1 cellular context compared by ENCODE assay signal in genomic region chr5:134511796-134512660, GRCh38.
TF ChIP-seq lines count a peak whose summit lies in the region.

No MANE protein-coding gene starts in this region.

TF ChIP-seq in HepG2, 621 proteins besides CTCF, POLR2A, EP300 and RAD21 (continued from another document and continues in another):
- TF ChIP-seq NPAS2 (CRISPR knock-in tag; IDR thresholded peaks at IDR 0.05; ENCODE audit: borderline replicate concordance): no peak
- peak; percentile 46 for TF ChIP-seq ZNF781 (CRISPR knock-in tag; IDR thresholded peaks at IDR 0.05; ENCODE audit: borderline replicate concordance, not compliant biosample characterization)
- no peak for TF ChIP-seq ZBTB1 (CRISPR knock-in tag; IDR thresholded peaks at IDR 0.05; ENCODE audit: borderline replicate concordance)
- no peak for TF ChIP-seq ZFP1 (CRISPR knock-in tag; IDR thresholded peaks at IDR 0.05)
- 0 out of 2 replicates have a peak, but pooled peaks have one; percentile 50 for TF ChIP-seq HOXD1 (CRISPR knock-in tag; IDR thresholded peaks at IDR 0.05)
- TF ChIP-seq SIN3B (IDR thresholded peaks at IDR 0.05; ENCODE audit: low read length): no peak
- TF ChIP-seq ZHX1 (CRISPR knock-in tag; IDR thresholded peaks at IDR 0.05; ENCODE audit: low read depth): no peak; the same call in 1 of the 2 replicates
- no peak for TF ChIP-seq TEAD2 (CRISPR knock-in tag; IDR thresholded peaks at IDR 0.05)
- TF ChIP-seq ZNF776 (CRISPR knock-in tag; IDR thresholded peaks at IDR 0.05): no peak
- no peak for TF ChIP-seq ELF3 (CRISPR knock-in tag; IDR thresholded peaks at IDR 0.05)
- TF ChIP-seq HIVEP1 (CRISPR knock-in tag; IDR thresholded peaks at IDR 0.05): no peak
- TF ChIP-seq ZFAT (CRISPR knock-in tag; conservative IDR thresholded peaks at IDR 0.05): no peak
- TF ChIP-seq ZNF564 (CRISPR knock-in tag; IDR thresholded peaks at IDR 0.05): no peak
- no peak for TF ChIP-seq GPBP1L1 (CRISPR knock-in tag; IDR thresholded peaks at IDR 0.05)
- no peak for TF ChIP-seq STAT5B (CRISPR knock-in tag; IDR thresholded peaks at IDR 0.05)
- TF ChIP-seq HNRNPK (IDR thresholded peaks at IDR 0.05; ENCODE audit: low read depth, low read length, poor library complexity, severe bottlenecking): no peak
- TF ChIP-seq USF2 (IDR thresholded peaks at IDR 0.05; ENCODE audit: low read depth, low read length): no peak
- TF ChIP-seq USF2 (CRISPR knock-in tag; IDR thresholded peaks at IDR 0.05; ENCODE audit: borderline replicate concordance): no peak
- TF ChIP-seq YEATS4 (CRISPR knock-in tag; IDR thresholded peaks at IDR 0.05; ENCODE audit: borderline replicate concordance): no peak
- TF ChIP-seq ZNF451 (CRISPR knock-in tag; IDR thresholded peaks at IDR 0.05): 0 out of 2 replicates have a peak, but pooled peaks have one; percentile 60
- 0 out of 2 replicates have a peak, but pooled peaks have one; percentile 26 for TF ChIP-seq HNRNPL (IDR thresholded peaks at IDR 0.05; ENCODE audit: low read depth, low read length)
- no peak for TF ChIP-seq U2AF1 (optimal IDR thresholded peaks at IDR 0.05; ENCODE audit: low read depth, low read length)
- TF ChIP-seq ZNF552 (CRISPR knock-in tag; IDR thresholded peaks at IDR 0.05; ENCODE audit: borderline replicate concordance): no peak
- TF ChIP-seq THAP11 (CRISPR knock-in tag; IDR thresholded peaks at IDR 0.05): 0 out of 2 replicates have a peak, but pooled peaks have one; percentile 32
- TF ChIP-seq JUNB (CRISPR knock-in tag; IDR thresholded peaks at IDR 0.05; ENCODE audit: borderline replicate concordance): no peak
- 0 out of 2 replicates have a peak, but pooled peaks have one; percentile 13 for TF ChIP-seq GZF1 (CRISPR knock-in tag; IDR thresholded peaks at IDR 0.05)
- no peak for TF ChIP-seq JARID2 (CRISPR knock-in tag; IDR thresholded peaks at IDR 0.05; ENCODE audit: insufficient replicate concordance)
- TF ChIP-seq ZNF605 (CRISPR knock-in tag; IDR thresholded peaks at IDR 0.05): peak; percentile 40; the same call in 1 of the 2 replicates
- no peak for TF ChIP-seq MAFF (IDR thresholded peaks at IDR 0.05; ENCODE audit: low read depth, low read length)
- no peak for TF ChIP-seq E2F2 (CRISPR knock-in tag; IDR thresholded peaks at IDR 0.05; ENCODE audit: borderline replicate concordance)
- no peak for TF ChIP-seq THAP8 (CRISPR knock-in tag; IDR thresholded peaks at IDR 0.05; ENCODE audit: borderline replicate concordance)
- peak; percentile 15 for TF ChIP-seq TEAD3 (CRISPR knock-in tag; optimal IDR thresholded peaks at IDR 0.05; ENCODE audit: borderline replicate concordance)
- TF ChIP-seq TCF7L2 (IDR thresholded peaks at IDR 0.05; ENCODE audit: low read depth, low read length): no peak
- no peak for TF ChIP-seq ATAD3A (CRISPR knock-in tag; IDR thresholded peaks at IDR 0.05)
- TF ChIP-seq CEBPZ (IDR thresholded peaks at IDR 0.05; ENCODE audit: low read length): no peak
- TF ChIP-seq NR1H2 (CRISPR knock-in tag; IDR thresholded peaks at IDR 0.05; ENCODE audit: borderline replicate concordance, low read depth): no peak
- TF ChIP-seq DPF2 (CRISPR knock-in tag; IDR thresholded peaks at IDR 0.05; ENCODE audit: borderline replicate concordance, low read depth): no peak
- no peak; the same call in 1 of the 2 replicates for TF ChIP-seq TGIF2 (CRISPR knock-in tag; IDR thresholded peaks at IDR 0.05)
- 0 out of 2 replicates have a peak, but pooled peaks have one; percentile 33 for TF ChIP-seq CCDC6 (CRISPR knock-in tag; IDR thresholded peaks at IDR 0.05)
- TF ChIP-seq THRA (CRISPR knock-in tag; IDR thresholded peaks at IDR 0.05; ENCODE audit: borderline replicate concordance): no peak
- no peak for TF ChIP-seq ZNF10 (CRISPR knock-in tag; IDR thresholded peaks at IDR 0.05; ENCODE audit: borderline replicate concordance, low read depth)
- no peak for TF ChIP-seq ZNF674 (CRISPR knock-in tag; IDR thresholded peaks at IDR 0.05; ENCODE audit: low read depth)
- TF ChIP-seq ZNF879 (CRISPR knock-in tag; IDR thresholded peaks at IDR 0.05): no peak
- no peak for TF ChIP-seq ZNF83 (CRISPR knock-in tag; IDR thresholded peaks at IDR 0.05; ENCODE audit: borderline replicate concordance)
- peak; percentile 12; the same call in 1 of the 2 replicates for TF ChIP-seq ETV6 (CRISPR knock-in tag; conservative IDR thresholded peaks at IDR 0.05)
- no peak for TF ChIP-seq ZNF614 (CRISPR knock-in tag; IDR thresholded peaks at IDR 0.05; ENCODE audit: borderline replicate concordance)
- TF ChIP-seq CEBPB (IDR thresholded peaks at IDR 0.05; ENCODE audit: borderline replicate concordance, low read depth, low read length): no peak
- no peak for TF ChIP-seq ARID2 (CRISPR knock-in tag; IDR thresholded peaks at IDR 0.05; ENCODE audit: borderline replicate concordance)
- TF ChIP-seq HBP1 (CRISPR knock-in tag; IDR thresholded peaks at IDR 0.05; ENCODE audit: low read depth): no peak
- no peak for TF ChIP-seq MEIS2 (CRISPR knock-in tag; IDR thresholded peaks at IDR 0.05)
- TF ChIP-seq ZNF121 (CRISPR knock-in tag; IDR thresholded peaks at IDR 0.05): 0 out of 2 replicates have a peak, but pooled peaks have one; percentile 26
- no peak for TF ChIP-seq CREB3 (CRISPR knock-in tag; IDR thresholded peaks at IDR 0.05)
- peak; percentile 91 for TF ChIP-seq RARA (CRISPR knock-in tag; IDR thresholded peaks at IDR 0.05)
- TF ChIP-seq ZNF749 (CRISPR knock-in tag; IDR thresholded peaks at IDR 0.05; ENCODE audit: borderline replicate concordance): peak; percentile 86; the same call in 1 of the 2 replicates
- no peak for TF ChIP-seq CAMTA2 (CRISPR knock-in tag; IDR thresholded peaks at IDR 0.05; ENCODE audit: borderline replicate concordance)
- 0 out of 2 replicates have a peak, but pooled peaks have one; percentile 18 for TF ChIP-seq PITX1 (CRISPR knock-in tag; IDR thresholded peaks at IDR 0.05)
